ENCODE assay signal across 28 cellular contexts in the genomic region with DNA sequence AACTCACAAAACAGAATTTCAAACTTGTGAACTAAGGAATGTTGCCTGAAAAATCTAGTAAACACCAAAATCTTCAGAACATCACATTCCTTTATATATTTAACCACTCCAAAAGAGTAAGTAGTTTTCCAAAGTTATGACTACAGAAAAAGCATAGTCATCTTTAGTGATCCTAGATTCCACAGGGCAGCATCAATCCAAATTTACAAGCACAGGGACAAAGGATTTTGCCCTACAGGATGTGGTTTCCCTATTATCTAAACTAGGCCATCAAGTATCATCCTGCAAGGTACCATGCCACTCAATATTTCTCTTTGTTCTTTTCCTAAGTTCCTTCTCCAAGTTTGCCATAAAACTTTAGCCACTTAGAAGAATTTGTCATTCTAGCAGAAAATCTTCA. TPM values are rescaled to one million over a fixed set of nuclear protein-coding genes. Genes with fewer than 3 reads are reported as not detected.
DNase-seq lines count a peak whose midpoint lies in the region; ATAC-seq and TF ChIP-seq lines count a peak whose summit lies in the region.
"Had no signal": no experiment of that assay in that cellular context is flagged by ENCODE, and none has a peak within 500 bp of the region (broad histone marks: within the 10 kb centered on the region; RNA-seq: fewer than 3 reads in every experiment).

No MANE protein-coding gene starts in this region.

- intact Hi-C loops in upper lobe of right lung (cut with DNase I), result no loop called here

- CTCF ChIA-PET in activated naive CD4-positive, alpha-beta T cell treated with anti-CD3 and anti-CD28 coated beads, Interleukin-2, amount 10 ng/mL, durations not matched to agents 7 days and 5 days (lab: Charles Lee), result no interaction called here

- ATAC-seq in activated naive CD4-positive, alpha-beta T cell treated with anti-CD3 and anti-CD28 coated beads, Interleukin-2, amount 50 U/mL, for 72 hours, result no peak
- no peak for ATAC-seq in upper lobe of right lung

- H3K27me3 Mint-ChIP-seq in activated naive CD4-positive, alpha-beta T cell treated with anti-CD3 and anti-CD28 coated beads, Interleukin-2, amount 10 ng/mL, durations not matched to agents 7 days and 5 days, result no peaks in the 10 kb centered on the region
- H3K27me3 Mint-ChIP-seq: progenitor cell of endocrine pancreas had no signal

- H3K4me3 ChIP-seq in upper lobe of right lung, result no peak overlapping the region
- H3K4me3 ChIP-seq: BLaER1 treated with 17β-estradiol and CSF1 and Interleukin-3, amounts not matched to agents 10 nM and 100 nM; colonic mucosa; neural progenitor cell; stomach; tibial nerve had no signal

- no peak for TF ChIP-seq POLR2A in erythroblast (IDR thresholded peaks at IDR 0.05; ENCODE audit: low read length)

- H3K27ac Mint-ChIP-seq in activated naive CD4-positive, alpha-beta T cell treated with anti-CD3 and anti-CD28 coated beads, Interleukin-2, amount 10 ng/mL, durations not matched to agents 7 days and 5 days, result peak overlapping the region; percentile 42
- no peak overlapping the region for H3K27ac Mint-ChIP-seq in activated naive CD4-positive, alpha-beta T cell treated with anti-CD3 and anti-CD28 coated beads, Interleukin-2, amount 50 U/mL, for 72 hours
- H3K27ac Mint-ChIP-seq: neural progenitor cell, progenitor cell of endocrine pancreas had no signal

- H3K4me1 Mint-ChIP-seq in activated naive CD4-positive, alpha-beta T cell treated with anti-CD3 and anti-CD28 coated beads, Interleukin-2, amount 10 ng/mL, durations not matched to agents 7 days and 5 days, result peaks cover 31% of the 10 kb centered on the region
- H3K4me1 Mint-ChIP-seq: neural progenitor cell had no signal

- H3K9me3 ChIP-seq in upper lobe of right lung, result no peaks in the 10 kb centered on the region
- H3K9me3 ChIP-seq: colonic mucosa, SK-N-SH, stomach, tibial nerve had no signal

- no peaks in the 10 kb centered on the region for H3K4me1 ChIP-seq in upper lobe of right lung
- H3K4me1 ChIP-seq: neural progenitor cell had no signal

- no peak overlapping the region for H3K4me3 Mint-ChIP-seq in activated naive CD4-positive, alpha-beta T cell treated with anti-CD3 and anti-CD28 coated beads, Interleukin-2, amount 10 ng/mL, durations not matched to agents 7 days and 5 days
- H3K4me3 Mint-ChIP-seq: neural progenitor cell had no signal

- no peak for TF ChIP-seq CTCF in upper lobe of right lung (IDR thresholded peaks at IDR 0.05)

- no peaks in the 10 kb centered on the region for H3K9me3 Mint-ChIP-seq in activated naive CD4-positive, alpha-beta T cell treated with anti-CD3 and anti-CD28 coated beads, Interleukin-2, amount 10 ng/mL, durations not matched to agents 7 days and 5 days
- H3K9me3 Mint-ChIP-seq in activated naive CD4-positive, alpha-beta T cell treated with anti-CD3 and anti-CD28 coated beads, Interleukin-2, amount 50 U/mL, for 72 hours, result no peaks in the 10 kb centered on the region

- peaks cover 58% of the 10 kb centered on the region for H3K36me3 Mint-ChIP-seq in activated naive CD4-positive, alpha-beta T cell treated with anti-CD3 and anti-CD28 coated beads, Interleukin-2, amount 10 ng/mL, durations not matched to agents 7 days and 5 days
- H3K36me3 Mint-ChIP-seq in activated naive CD4-positive, alpha-beta T cell treated with anti-CD3 and anti-CD28 coated beads, Interleukin-2, amount 50 U/mL, for 72 hours, result peaks cover 35 to 54% of the 10 kb centered on the region in 2 donors

- H3K36me3 ChIP-seq in upper lobe of right lung, result peaks cover 26% of the 10 kb centered on the region
- H3K36me3 ChIP-seq: colonic mucosa had no signal

- no peaks in the 10 kb centered on the region for H3K27me3 ChIP-seq in upper lobe of right lung
- H3K27me3 ChIP-seq: BLaER1 treated with 17β-estradiol and CSF1 and Interleukin-3, amounts not matched to agents 10 nM and 100 nM; brain microvascular endothelial cell; colonic mucosa; neural progenitor cell; stomach; tibial nerve had no signal

- H3K27ac ChIP-seq in upper lobe of right lung, result no peak overlapping the region
- H3K27ac ChIP-seq: 22Rv1; BLaER1 treated with 17β-estradiol and CSF1 and Interleukin-3, amounts not matched to agents 10 nM and 100 nM; brain microvascular endothelial cell; colonic mucosa; neural progenitor cell; stomach; tibial nerve had no signal

- no peak for DNase-seq in activated naive CD4-positive, alpha-beta T cell treated with anti-CD3 and anti-CD28 coated beads, Interleukin-2, amount 10 ng/mL, durations not matched to agents 7 days and 5 days
- no peak for DNase-seq in activated naive CD4-positive, alpha-beta T cell treated with anti-CD3 and anti-CD28 coated beads, Interleukin-2, amount 50 U/mL, for 72 hours (ENCODE audit: low spot score in 2 of 2)
- DNase-seq in LHCN-M2 (ENCODE audit: low read depth) (peak; percentile 55), iris pigment epithelial cell (ENCODE audit: low read depth) (peak; percentile 2), upper lobe of right lung (no peak), SK-N-DZ (ENCODE audit: low spot score) (no peak), erythroblast (lab: John Stamatoyannopoulos, UW) (no peak), DMS79 (lab: John Stamatoyannopoulos, UW) (no peak)
- DNase-seq: activated CD4-positive, alpha-beta T cell treated with anti-CD3 and anti-CD28 coated beads for 4 hours; activated CD8-positive, alpha-beta memory T cell treated with anti-CD3 and anti-CD28 coated beads for 24 hours; activated gamma-delta T cell; activated T-cell treated with anti-CD3 and anti-CD28 coated beads, Interleukin-2, amount 50 U/mL, for 1 hour; brain microvascular endothelial cell; colonic mucosa; Kasumi-1; NCI-H1930; NCI-H2227 treated with DMSO at 0.1 percent for 48 hours; NCI-H69; RPMI8226; SK-N-SH; stimulated activated CD8-positive, alpha-beta memory T cell treated with anti-CD3 and anti-CD28 coated beads, Interleukin-4, amount 100 ng/mL, for 48 hours; stomach; T-helper 2 cell had no signal

RNA-seq across cellular contexts. Expression of a gene that starts 33.0 kb away (rescaled TPM):
- total RNA-seq in activated naive CD4-positive, alpha-beta T cell treated with anti-CD3 and anti-CD28 coated beads, Interleukin-2, amount 50 U/mL, for 72 hours, result 10 to 100 TPM; 43.6 to 64.1 TPM
- total RNA-seq in LHCN-M2 (2014; rRNA removed) (35.2 TPM in 2 replicates), upper lobe of right lung (38.7 TPM)
- 15.2 TPM for polyA plus RNA-seq in LHCN-M2 (2012)
- polyA plus RNA-seq in SK-N-DZ (2014; cell fraction: cytosol; rRNA removed), result 39.6 and 46.9 TPM in 2 replicates
- polyA plus RNA-seq in SK-N-DZ (2014; cell fraction: nucleus; rRNA removed), result 21.9 and 26.2 TPM in 2 replicates

Comparison
In these comparisons a context has a peak if more than half of its experiments do, and no peak if none do; other contexts are left out.
1. DNase-seq: peak in LHCN-M2 (single experiment) and iris pigment epithelial cell (single experiment); none in activated naive CD4-positive, alpha-beta T cell treated with anti-CD3 and anti-CD28 coated beads, Interleukin-2, amount 10 ng/mL, durations not matched to agents 7 days and 5 days (single experiment), activated naive CD4-positive, alpha-beta T cell treated with anti-CD3 and anti-CD28 coated beads, Interleukin-2, amount 50 U/mL, for 72 hours (0 of 2), upper lobe of right lung (single experiment), SK-N-DZ (single experiment), erythroblast (0 of 2) and DMS79 (single experiment).